Comparison of ENCODE assay signal across 8 cellular contexts in the genomic region with DNA sequence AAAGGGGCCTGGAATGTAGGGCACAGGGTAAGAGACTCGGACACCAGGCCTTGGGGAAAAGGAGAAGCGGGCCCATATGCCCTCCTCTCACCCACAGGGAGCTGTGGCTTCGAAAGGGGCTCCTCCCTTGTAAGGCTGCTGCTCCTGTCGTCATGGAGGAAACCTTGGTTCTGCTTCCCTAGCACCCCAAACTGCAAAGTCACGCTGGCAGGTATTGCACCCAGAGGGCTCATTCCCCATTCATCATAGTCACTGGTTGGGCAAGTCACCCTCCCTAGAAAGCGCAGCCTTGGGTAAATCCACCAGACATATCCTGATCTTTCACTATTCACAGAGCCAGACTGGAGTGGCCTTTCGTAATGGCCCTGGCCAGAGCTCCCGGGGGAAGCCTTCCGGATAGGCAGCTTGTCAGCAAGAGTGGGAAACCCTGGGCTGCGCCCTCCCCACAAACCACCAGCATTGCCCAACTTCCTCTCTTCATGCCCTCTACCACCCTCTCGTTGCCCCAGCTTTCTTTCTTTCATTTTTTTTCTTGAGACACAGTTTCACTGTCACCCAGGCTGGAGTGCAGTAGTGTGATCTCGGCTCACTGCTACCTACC.
DNase-seq lines count a peak whose midpoint lies in the region; ATAC-seq and TF ChIP-seq lines count a peak whose summit lies in the region.

No MANE protein-coding gene starts in this region.

- ATAC-seq in left lobe of liver = peak; percentile 62
- ATAC-seq in HG03354 (IDR thresholded peaks at IDR 0.05; ENCODE audit: poor library complexity, severe bottlenecking, unreplicated experiment) = no peak

- no peaks in the 10 kb centered on the region for H3K9me3 Mint-ChIP-seq in type B pancreatic cell

- peak; percentile 68 for DNase-seq in Ammon's horn (ENCODE audit: low spot score)
- peak; percentile 19 for DNase-seq in NCI-H460 (ENCODE audit: extremely low read depth, low read depth)
- DNase-seq in activated effector memory CD4-positive, alpha-beta T cell treated with anti-CD3 and anti-CD28 coated beads, Interleukin-2, amount 50 U/mL, for 16 hours = peak; percentile 77
- DNase-seq in left lobe of liver (ENCODE audit: low spot score) = peak; percentile 66
- peak; percentile 15 to 60 for DNase-seq in stimulated activated CD8-positive, alpha-beta memory T cell treated with anti-CD3 and anti-CD28 coated beads, Interleukin-7, amount 100 ng/mL, for 48 hours (ENCODE audit: extremely low read depth in 1 of 2, low read depth in 1 of 2)
- no peak for DNase-seq in type B pancreatic cell (ENCODE audit: extremely low spot score, unreplicated experiment)
- DNase-seq in HuH-7 (ENCODE audit: low spot score) = no peak

- H3K4me3 Mint-ChIP-seq in type B pancreatic cell = no peak overlapping the region

- H3K4me1 Mint-ChIP-seq in type B pancreatic cell (ENCODE audit: unreplicated experiment) = no peaks in the 10 kb centered on the region

- H3K36me3 Mint-ChIP-seq in type B pancreatic cell = no peaks in the 10 kb centered on the region

- no peak overlapping the region for H3K27ac Mint-ChIP-seq in type B pancreatic cell

- TF ChIP-seq CTCF in type B pancreatic cell (conservative IDR thresholded peaks at IDR 0.05) = no peak

- no peaks in the 10 kb centered on the region for H3K27me3 Mint-ChIP-seq in type B pancreatic cell

Comparison
In these comparisons a context has a peak if more than half of its experiments do, and no peak if none do; other contexts are left out.
1. DNase-seq: peak in Ammon's horn (single experiment), NCI-H460 (single experiment), activated effector memory CD4-positive, alpha-beta T cell treated with anti-CD3 and anti-CD28 coated beads, Interleukin-2, amount 50 U/mL, for 16 hours (single experiment), left lobe of liver (single experiment) and stimulated activated CD8-positive, alpha-beta memory T cell treated with anti-CD3 and anti-CD28 coated beads, Interleukin-7, amount 100 ng/mL, for 48 hours (2 of 2); none in type B pancreatic cell (single experiment) and HuH-7 (single experiment).